In the genomic region with DNA sequence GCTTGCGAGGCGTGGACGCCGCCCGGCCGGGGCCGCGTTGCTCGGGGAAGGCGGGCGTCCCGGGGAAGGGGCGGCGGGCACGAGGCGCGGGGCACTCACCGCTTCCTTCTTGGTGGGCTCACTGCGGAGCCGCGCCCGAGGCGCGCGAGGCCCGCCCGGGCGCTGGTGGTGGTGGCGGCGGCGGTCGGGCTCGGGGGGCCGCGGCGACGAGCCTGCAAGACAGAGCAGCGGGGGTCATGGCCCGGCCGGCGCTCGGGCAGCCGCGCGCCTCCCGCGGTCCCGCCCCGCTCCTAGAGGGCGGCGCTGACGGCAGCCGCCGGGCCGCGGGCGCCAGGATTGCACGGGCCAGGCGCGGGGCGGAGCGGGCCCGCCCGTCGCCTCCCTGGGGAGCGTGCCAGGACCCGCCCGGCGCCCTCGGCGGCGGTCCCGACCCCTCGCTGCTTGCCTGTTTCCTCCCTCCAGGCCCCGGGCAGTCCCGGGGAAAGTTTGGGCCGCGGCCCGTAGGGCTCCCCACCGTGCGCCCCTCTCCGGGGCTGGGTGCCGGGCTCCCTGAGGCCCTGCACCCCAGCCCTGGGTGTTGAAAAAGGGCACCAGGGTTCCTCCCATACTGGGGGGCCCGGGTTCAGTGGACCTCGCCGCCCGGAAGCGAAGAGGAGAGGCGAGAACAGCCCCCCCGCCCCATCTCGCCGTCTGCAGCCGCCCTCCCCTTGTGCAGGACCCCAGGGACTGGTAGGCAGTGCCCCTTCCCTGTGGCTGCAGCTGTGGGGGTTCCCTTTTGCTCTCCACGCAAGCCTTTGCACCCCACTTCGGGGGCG, we compare ENCODE assay signal across 9 cellular contexts. TPM values are rescaled to one million over a fixed set of nuclear protein-coding genes. Genes with fewer than 3 reads are reported as not detected.
DNase-seq lines count a peak whose midpoint lies in the region; ATAC-seq, FAIRE-seq and TF ChIP-seq lines count a peak whose summit lies in the region.
"Had no signal": no experiment of that assay in that cellular context is flagged by ENCODE, and none has a peak within 500 bp of the region (broad histone marks: within the 10 kb centered on the region; RNA-seq: fewer than 3 reads in every experiment).

A gene (minus strand): TSS at position 270 of the 815 bp plus-strand sequence. CDS start 15,879 bp downstream, outside the sequence.

- H2AFZ ChIP-seq in endothelial cell of umbilical vein (ENCODE audit: low read depth, low read length) = peak within 1 kb of the TSS; percentile 39

- no peak for TF ChIP-seq POLR2A in endothelial cell of umbilical vein (IDR thresholded peaks at IDR 0.05; ENCODE audit: low read depth, low read length)

- no peak for TF ChIP-seq CTCF in endothelial cell of umbilical vein (IDR thresholded peaks at IDR 0.05; ENCODE audit: extremely low read depth in 1 of 2, insufficient read depth in 1 of 2, low read depth in 1 of 2, low read length in 2 of 2)

- H4K20me1 ChIP-seq in endothelial cell of umbilical vein (replicated peaks; ENCODE audit: control insufficient read depth, extremely low read depth, insufficient read depth, low read length) = no peaks in the 10 kb centered on the region

- FAIRE-seq in endothelial cell of umbilical vein (lab: Jason Lieb, UNC) = peak; percentile 87
- FAIRE-seq: endometrium had no signal

- POLR2A ChIA-PET in endothelial cell of umbilical vein (lab: Charles Lee) = no interaction called here

- H3K4me2 ChIP-seq in endothelial cell of umbilical vein (ENCODE audit: insufficient read depth, low read length) = peak within 1 kb of the TSS; percentile 81

- DNase-seq in NCI-H82 (lab: John Stamatoyannopoulos, UW) = peak; percentile 31
- no peak for DNase-seq in NCI-H82 treated with DMSO at 0.1 percent for 48 hours (lab: John Stamatoyannopoulos, UW; ENCODE audit: unreplicated experiment)
- peak; percentile 69 for DNase-seq in RPMI8226
- DNase-seq in endothelial cell of umbilical vein (ENCODE audit: low read depth, low spot score) = peak; percentile 34
- no peak for DNase-seq in SW480 (ENCODE audit: low spot score)
- DNase-seq in NCI-H187 (lab: John Stamatoyannopoulos, UW) = no peak

- H3K4me1 ChIP-seq in endothelial cell of umbilical vein (ENCODE audit: control insufficient read depth, extremely low read depth, insufficient read depth, low read length) (peaks cover 28% of the 10 kb centered on the region), mucosa of rectum (ENCODE audit: control insufficient read depth in 2 of 2, insufficient read depth in 2 of 2, low read length in 2 of 2) (peaks cover 18 to 36% of the 10 kb centered on the region in 2 donors)

- BruUV-seq in endothelial cell of umbilical vein (replicated peaks; lab: Mats Ljungman, UMichigan) = TSS peak; percentile 56

- ATAC-seq in HG02642 (IDR thresholded peaks at IDR 0.05; ENCODE audit: poor library complexity, unreplicated experiment) = peak; percentile 37

- H3K36me3 ChIP-seq in endothelial cell of umbilical vein (ENCODE audit: control insufficient read depth in 2 of 2, extremely low read depth in 1 of 2, insufficient read depth in 2 of 2, low read length in 2 of 2) (no peaks in the 10 kb centered on the region), mucosa of rectum (ENCODE audit: control insufficient read depth in 2 of 2, insufficient read depth in 2 of 2, low read length in 2 of 2) (no peaks in the 10 kb centered on the region)

- no peaks in the 10 kb centered on the region for H3K9me3 ChIP-seq in endothelial cell of umbilical vein (replicated peaks; ENCODE audit: control insufficient read depth, insufficient read depth, low read length)
- no peaks in the 10 kb centered on the region for H3K9me3 ChIP-seq in mucosa of rectum (ENCODE audit: control insufficient read depth in 2 of 2, low read length in 2 of 2)

- H3K9me1 ChIP-seq in endothelial cell of umbilical vein (replicated peaks; ENCODE audit: control insufficient read depth, extremely low read depth, insufficient read depth, low read length) = no peaks in the 10 kb centered on the region

- H3K4me3 ChIP-seq in endothelial cell of umbilical vein (replicated peaks in 1 of 3; ENCODE audit: insufficient read depth in 1 of 3, low read depth in 1 of 3, low read length in 3 of 3) = peak within 1 kb of the TSS; percentile 35 to 49 (median 39)
- H3K4me3 ChIP-seq in mucosa of rectum (ENCODE audit: low read length in 2 of 2) = peak within 1 kb of the TSS; percentile 37 to 66

- CTCF ChIA-PET in endothelial cell of umbilical vein (lab: Charles Lee) = interaction anchor here (1.0 to 1.2 kb wide), 3 partner anchors 9 to 29 kb away, joined by 3 to 4 read pairs (median 3); no protein-coding TSS in a partner anchor

- peaks cover 38% of the 10 kb centered on the region for H3K79me2 ChIP-seq in endothelial cell of umbilical vein (ENCODE audit: control insufficient read depth, insufficient read depth, low read length)

- H3K27ac ChIP-seq in endothelial cell of umbilical vein (ENCODE audit: insufficient read depth, low read depth, low read length) = peak within 1 kb of the TSS; percentile 50
- H3K27ac ChIP-seq in mucosa of rectum (ENCODE audit: low read depth in 2 of 2, low read length in 2 of 2) = peak within 1 kb of the TSS in 1 of 2 donors; percentile 32

- H3K9ac ChIP-seq in endothelial cell of umbilical vein (replicated peaks; ENCODE audit: extremely low read depth, insufficient read depth, low read length) (peak within 1 kb of the TSS; percentile 35), mucosa of rectum (ENCODE audit: low read depth in 1 of 2, low read length in 2 of 2) (peak within 1 kb of the TSS in 1 of 2 donors; percentile 24)

- H3K27me3 ChIP-seq in endothelial cell of umbilical vein (ENCODE audit: control insufficient read depth in 2 of 2, insufficient read depth in 2 of 2, low read length in 2 of 2) (no peaks in the 10 kb centered on the region), mucosa of rectum (ENCODE audit: control insufficient read depth in 2 of 2, insufficient read depth in 2 of 2, low read length in 2 of 2) (peaks cover 14 to 38% of the 10 kb centered on the region in 2 donors)

- intact Hi-C loops in endothelial cell of umbilical vein (cut with micrococcal nuclease) = loop anchor here (1.0 to 2.0 kb wide), 3 partner anchors 18 to 62 kb away; a partner anchor contains a TSS

- dilution Hi-C loops in endothelial cell of umbilical vein (cut with MboI; ENCODE audit: extremely low pct_ligation_motif_present, low sequenced_read_pairs) = no loop called here

TF ChIP-seq in endothelial cell of umbilical vein, 7 proteins besides CTCF, POLR2A, EP300 and RAD21:
- TF ChIP-seq, protein P1, sequence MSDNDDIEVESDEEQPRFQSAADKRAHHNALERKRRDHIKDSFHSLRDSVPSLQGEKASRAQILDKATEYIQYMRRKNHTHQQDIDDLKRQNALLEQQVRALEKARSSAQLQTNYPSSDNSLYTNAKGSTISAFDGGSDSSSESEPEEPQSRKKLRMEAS (IDR thresholded peaks at IDR 0.05; ENCODE audit: insufficient read depth, insufficient read length) = no peak
- TF ChIP-seq POLR2AphosphoS5 (IDR thresholded peaks at IDR 0.05; ENCODE audit: insufficient read depth, low read depth, low read length) (peak; percentile 79), EZH2 (IDR thresholded peaks at IDR 0.05; ENCODE audit: borderline replicate concordance, low read depth, low read length, severe bottlenecking) (no peak), GATA2 (IDR thresholded peaks at IDR 0.05; ENCODE audit: insufficient read depth, insufficient read length, low read depth, low read length) (no peak), FOS (IDR thresholded peaks at IDR 0.05; ENCODE audit: borderline replicate concordance, insufficient read depth, low read length) (no peak), JUN (IDR thresholded peaks at IDR 0.05; ENCODE audit: borderline replicate concordance, insufficient read depth, insufficient read length, low read depth) (no peak), MYC (IDR thresholded peaks at IDR 0.05; ENCODE audit: low read depth, low read length) (no peak)

RNA-seq across cellular contexts. Expression of the gene that starts here (rescaled TPM):
- 30.9 and 38.7 TPM in 2 replicates for total RNA-seq in endothelial cell of umbilical vein
- polyA plus RNA-seq in endothelial cell of umbilical vein = 12.1 and 15.3 TPM in 2 replicates
- 11.9 and 15.8 TPM in 2 replicates for polyA plus RNA-seq in endothelial cell of umbilical vein (2011; cell fraction: cytosol; rRNA removed)
- 7.4 and 7.7 TPM in 2 replicates for polyA plus RNA-seq in endothelial cell of umbilical vein (2011; cell fraction: nucleus; rRNA removed)
- polyA plus RNA-seq in endothelial cell of umbilical vein (2012) = 28.8 and 47.0 TPM in 2 replicates
- polyA minus RNA-seq in endothelial cell of umbilical vein = 1.4 and 2.4 TPM in 2 replicates
- 6.0 TPM for polyA minus RNA-seq in endothelial cell of umbilical vein (2011; cell fraction: cytosol; rRNA and poly(A)+ RNA removed)
- 2.3 and 2.4 TPM in 2 replicates for polyA minus RNA-seq in endothelial cell of umbilical vein (2011; cell fraction: nucleus; rRNA and poly(A)+ RNA removed)

Comparison
In these comparisons a context has a peak if more than half of its experiments do, and no peak if none do; other contexts are left out.
1. DNase-seq: peak in NCI-H82 (single experiment), RPMI8226 (single experiment) and endothelial cell of umbilical vein (single experiment); none in NCI-H82 treated with DMSO at 0.1 percent for 48 hours (single experiment), SW480 (single experiment) and NCI-H187 (0 of 2).